Comparison of ENCODE assay signal across 8 cellular contexts in the genomic region with DNA sequence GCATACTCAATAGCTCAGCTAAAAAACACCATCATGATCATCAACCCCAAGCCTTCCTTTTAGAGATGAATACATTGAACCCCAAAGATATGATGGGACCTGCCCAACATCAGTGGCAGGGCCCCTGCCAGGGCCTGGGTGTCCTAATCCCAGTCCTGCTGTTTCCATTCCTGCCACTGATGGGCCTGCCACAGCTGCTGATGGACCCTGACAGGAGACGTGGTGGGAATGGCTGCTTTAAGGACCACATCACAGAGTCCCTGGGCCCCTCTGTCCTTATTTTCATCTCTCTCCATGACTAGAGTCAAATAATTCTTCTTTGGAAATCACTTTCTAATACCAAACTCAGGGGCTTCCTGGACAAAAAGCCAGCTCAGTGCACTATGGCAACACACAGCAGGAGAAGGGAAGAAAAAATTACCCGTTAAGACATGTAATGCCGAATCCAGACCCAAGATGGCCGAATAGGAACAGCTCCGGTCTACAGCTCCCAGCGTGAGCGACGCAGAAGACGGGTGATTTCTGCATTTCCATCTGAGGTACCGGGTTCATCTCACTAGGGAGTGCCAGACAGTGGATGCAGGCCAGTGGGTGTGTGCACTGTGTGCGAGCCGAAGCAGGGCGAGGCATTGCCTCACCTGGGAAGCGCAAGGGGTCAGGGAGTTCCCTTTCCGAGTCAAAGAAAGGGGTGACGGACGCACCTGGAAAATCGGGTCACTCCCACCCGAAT.
A peak's percentile ranks its signal among the peaks of the same experiment; 100 is the strongest.
DNase-seq lines count a peak whose midpoint lies in the region; ATAC-seq, FAIRE-seq and TF ChIP-seq lines count a peak whose summit lies in the region.
"Not testable (repeated sequence)": the region's sequence is repeated elsewhere in the genome, so short reads cannot be mapped to it uniquely, and the experiment has no call there.

No MANE protein-coding gene starts in this region.

- H3K4me3 ChIP-seq in HUES6 (ENCODE audit: low read depth, low read length), result peak overlapping the region; percentile 32
- peak overlapping the region in 2 of 3 experiments; percentile 22 to 41 for H3K4me3 ChIP-seq in keratinocyte (ENCODE audit: control insufficient read depth in 2 of 3, extremely low read depth in 1 of 3, insufficient read depth in 2 of 3, low read depth in 1 of 3, low read length in 3 of 3)
- H3K4me3 ChIP-seq in neuronal stem cell (ENCODE audit: low read length in 2 of 2), result not testable (repeated sequence)

- H3K36me3 Mint-ChIP-seq in WTC11, result peaks cover 32% of the 10 kb centered on the region

- not testable (repeated sequence) for H2BK15ac ChIP-seq in neuronal stem cell (ENCODE audit: low read length)

- not testable (repeated sequence) for H4K91ac ChIP-seq in neuronal stem cell (ENCODE audit: low read depth, low read length, poor library complexity)

- H3K4ac ChIP-seq in neuronal stem cell (ENCODE audit: low read length), result not testable (repeated sequence)

- not testable (repeated sequence) for H2AFZ ChIP-seq in keratinocyte (ENCODE audit: control insufficient read depth, low read length)
- peak overlapping the region; percentile 76 for H2AFZ ChIP-seq in neuronal stem cell (ENCODE audit: low read length)

- ATAC-seq in WTC11 (peak; percentile 16; the same call in 1 of the 2 replicates), esophagus mucosa (peak; percentile 67)

- H4K20me1 ChIP-seq in keratinocyte (ENCODE audit: control insufficient read depth, extremely low read depth, insufficient read depth, low read length), result not testable (repeated sequence)

- H3K23ac ChIP-seq in neuronal stem cell (ENCODE audit: low read depth, low read length, poor library complexity), result not testable (repeated sequence)

- dilution Hi-C loops in keratinocyte (cut with MboI; ENCODE audit: extremely low pct_ligation_motif_present, low sequenced_read_pairs), result not testable (repeated sequence)

- H3K9ac ChIP-seq in HUES6 (ENCODE audit: low read length) (peak overlapping the region; percentile 61), keratinocyte (ENCODE audit: control insufficient read depth, extremely low read depth, insufficient read depth, low read length) (peak overlapping the region; percentile 60)
- H3K9ac ChIP-seq in neuronal stem cell (ENCODE audit: low read depth, low read length, poor library complexity), result not testable (repeated sequence)

- H3K9me1 ChIP-seq in keratinocyte (ENCODE audit: control insufficient read depth, extremely low read depth, insufficient read depth, low read length), result not testable (repeated sequence)

- H3K4me3 Mint-ChIP-seq in WTC11, result peak overlapping the region; percentile 67

- not testable (repeated sequence) for H4K8ac ChIP-seq in neuronal stem cell (ENCODE audit: low read depth, low read length)

- not testable (repeated sequence) for H2AK5ac ChIP-seq in neuronal stem cell (ENCODE audit: low read depth, low read length)

- not testable (repeated sequence) for H3K27me3 ChIP-seq in HUES6 (ENCODE audit: control insufficient read depth, insufficient read depth, low read length); keratinocyte (ENCODE audit: control insufficient read depth, extremely low read depth, insufficient read depth, low read length); neuronal stem cell (ENCODE audit: control insufficient read depth in 3 of 3, insufficient read depth in 3 of 3, low read depth in 1 of 3, low read length in 3 of 3)

- H3K27ac Mint-ChIP-seq in WTC11, result peak overlapping the region; percentile 91

- not testable (repeated sequence) for H3K27me3 Mint-ChIP-seq in WTC11 (ENCODE audit: low read depth)

- peaks cover 17% of the 10 kb centered on the region for H3K4me1 Mint-ChIP-seq in WTC11

- H3K9me3 ChIP-seq in HUES6 (ENCODE audit: control insufficient read depth, insufficient read depth, low read depth, low read length), result peaks cover 24% of the 10 kb centered on the region
- H3K9me3 ChIP-seq in keratinocyte (ENCODE audit: control insufficient read depth, low read depth, low read length); neuronal stem cell (replicated peaks in 1 of 2; ENCODE audit: control insufficient read depth in 2 of 2, insufficient read depth in 1 of 2, low read depth in 1 of 2, low read length in 2 of 2): not testable (repeated sequence)

- DNase-seq in COR-L47 (lab: John Stamatoyannopoulos, UW) (peak; percentile 22), NCI-H2171 (lab: John Stamatoyannopoulos, UW) (peak; percentile 17), NCI-H748 treated with DMSO at 0.1 percent for 48 hours (lab: John Stamatoyannopoulos, UW) (peak; percentile 22)
- DNase-seq in WTC11 (ENCODE audit: low spot score); keratinocyte (ENCODE audit: low read depth, low spot score); neuronal stem cell (ENCODE audit: low spot score): not testable (repeated sequence)

- FAIRE-seq in keratinocyte (lab: Jason Lieb, UNC), result not testable (repeated sequence)

- H3K79me1 ChIP-seq in neuronal stem cell (ENCODE audit: low read depth, low read length), result not testable (repeated sequence)

- not testable (repeated sequence) for H2BK120ac ChIP-seq in neuronal stem cell (ENCODE audit: low read depth, low read length)

- H3K4me2 ChIP-seq in keratinocyte (ENCODE audit: control insufficient read depth, extremely low read depth, insufficient read depth, low read depth, low read length), result peak overlapping the region; percentile 53
- H3K4me2 ChIP-seq in neuronal stem cell (ENCODE audit: insufficient read depth, low read length, poor library complexity, severe bottlenecking), result not testable (repeated sequence)

- POLR2A ChIA-PET in WTC11 (lab: Charles Lee), result not testable (repeated sequence)

- H2BK12ac ChIP-seq in neuronal stem cell (ENCODE audit: low read length), result not testable (repeated sequence)

- H3K18ac ChIP-seq in neuronal stem cell (ENCODE audit: low read length), result peak overlapping the region; percentile 62

- H3K9me3 Mint-ChIP-seq in WTC11, result peaks cover 42% of the 10 kb centered on the region

- CTCF ChIA-PET in WTC11 (lab: Charles Lee), result interaction anchor here (0.9 to 1.3 kb wide), 2 partner anchors 18 to 159 kb away, joined by 3 read pairs; no protein-coding TSS in a partner anchor

- not testable (repeated sequence) for H3K79me2 ChIP-seq in keratinocyte (ENCODE audit: control insufficient read depth, insufficient read depth, low read length)

- WGBS in neuronal stem cell (ENCODE audit: extremely low coverage in 2 of 2, insufficient read length in 2 of 2, insufficient replicate concordance in 1 of 2), 2 donors, result no CpG with 5 or more reads among the region's 19 CpGs

- H3K14ac ChIP-seq in neuronal stem cell (ENCODE audit: low read length), result not testable (repeated sequence)

- TF ChIP-seq CTCF in WTC11 (IDR thresholded peaks at IDR 0.05), result not testable (repeated sequence)
- TF ChIP-seq CTCF in keratinocyte (optimal IDR thresholded peaks at IDR 0.05 in 1 of 3, IDR thresholded peaks at IDR 0.05 in 1 of 3, conservative IDR thresholded peaks at IDR 0.05 in 1 of 3; ENCODE audit: extremely low read depth in 1 of 3, insufficient read depth in 2 of 3, low read length in 3 of 3), result peak in 1 of 3 experiments; percentile 12

- not testable (repeated sequence) for H3K36me3 ChIP-seq in HUES6 (ENCODE audit: control insufficient read depth, insufficient read depth, low read length); keratinocyte (ENCODE audit: control insufficient read depth in 2 of 2, extremely low read depth in 1 of 2, insufficient read depth in 2 of 2, low read length in 2 of 2); neuronal stem cell (replicated peaks in 1 of 2; ENCODE audit: control insufficient read depth in 2 of 2, insufficient read depth in 2 of 2, low read length in 2 of 2)

- H2BK5ac ChIP-seq in neuronal stem cell (ENCODE audit: low read length), result not testable (repeated sequence)

- H3K4me1 ChIP-seq in HUES6 (ENCODE audit: control insufficient read depth, insufficient read depth, low read length); keratinocyte (ENCODE audit: control insufficient read depth, extremely low read depth, insufficient read depth, low read length); neuronal stem cell (ENCODE audit: control insufficient read depth in 2 of 2, insufficient read depth in 1 of 2, low read depth in 1 of 2, low read length in 2 of 2): not testable (repeated sequence)

- not testable (repeated sequence) for H3K27ac ChIP-seq in HUES6 (ENCODE audit: low read depth, low read length); neuronal stem cell (replicated peaks; ENCODE audit: low read length)
- peak overlapping the region; percentile 58 for H3K27ac ChIP-seq in keratinocyte (ENCODE audit: control insufficient read depth, insufficient read depth, low read length)
